In the genomic region with DNA sequence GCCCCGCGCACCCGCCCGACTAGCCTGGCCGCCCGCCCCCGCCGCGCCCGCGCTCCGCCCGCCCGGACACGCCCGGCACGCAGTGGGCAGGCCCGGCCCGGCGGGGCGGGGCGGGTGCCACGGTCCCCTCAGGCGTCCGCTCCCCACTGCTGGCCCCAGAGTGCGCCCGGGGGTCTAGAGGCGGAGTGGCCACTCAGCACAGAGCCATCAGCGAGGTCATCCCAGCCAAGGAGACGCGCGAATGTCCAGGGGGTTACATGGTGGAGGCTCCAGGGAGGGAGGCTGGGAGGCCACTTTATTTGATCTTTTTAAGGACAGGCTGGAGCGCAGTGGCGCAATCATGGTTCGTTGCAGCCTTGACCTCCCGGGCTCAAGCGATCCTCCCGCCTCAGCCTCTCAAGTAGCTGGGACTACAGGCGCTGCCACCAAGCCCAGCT, we compare ENCODE assay signal across 1 cellular context.
TF ChIP-seq lines count a peak whose summit lies in the region.

No MANE protein-coding gene starts in this region.

TF ChIP-seq in IMR-90, 13 proteins besides CTCF, POLR2A, EP300 and RAD21:
- TF ChIP-seq USF2 (IDR thresholded peaks at IDR 0.05; ENCODE audit: low read depth, low read length), result no peak
- no peak for TF ChIP-seq SMC3 (IDR thresholded peaks at IDR 0.05; ENCODE audit: low read depth, low read length)
- TF ChIP-seq CHD1 (IDR thresholded peaks at IDR 0.05; ENCODE audit: low read depth, low read length), result no peak
- TF ChIP-seq RCOR1 (IDR thresholded peaks at IDR 0.05; ENCODE audit: insufficient replicate concordance, low read length), result no peak
- TF ChIP-seq MXI1 (IDR thresholded peaks at IDR 0.05; ENCODE audit: borderline replicate concordance, low read depth, low read length), result no peak
- TF ChIP-seq RFX5 (IDR thresholded peaks at IDR 0.05; ENCODE audit: low read depth, low read length), result no peak
- TF ChIP-seq NFE2L2 (IDR thresholded peaks at IDR 0.05; ENCODE audit: low read depth, low read length), result no peak
- TF ChIP-seq MAZ (IDR thresholded peaks at IDR 0.05; ENCODE audit: borderline replicate concordance, low read depth, low read length), result no peak
- TF ChIP-seq, protein P1, sequence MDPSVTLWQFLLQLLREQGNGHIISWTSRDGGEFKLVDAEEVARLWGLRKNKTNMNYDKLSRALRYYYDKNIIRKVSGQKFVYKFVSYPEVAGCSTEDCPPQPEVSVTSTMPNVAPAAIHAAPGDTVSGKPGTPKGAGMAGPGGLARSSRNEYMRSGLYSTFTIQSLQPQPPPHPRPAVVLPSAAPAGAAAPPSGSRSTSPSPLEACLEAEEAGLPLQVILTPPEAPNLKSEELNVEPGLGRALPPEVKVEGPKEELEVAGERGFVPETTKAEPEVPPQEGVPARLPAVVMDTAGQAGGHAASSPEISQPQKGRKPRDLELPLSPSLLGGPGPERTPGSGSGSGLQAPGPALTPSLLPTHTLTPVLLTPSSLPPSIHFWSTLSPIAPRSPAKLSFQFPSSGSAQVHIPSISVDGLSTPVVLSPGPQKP (IDR thresholded peaks at IDR 0.05; ENCODE audit: borderline replicate concordance, low read depth, low read length), result no peak
- TF ChIP-seq CEBPB (IDR thresholded peaks at IDR 0.05; ENCODE audit: low read depth, low read length), result no peak
- no peak for TF ChIP-seq FOS (IDR thresholded peaks at IDR 0.05; ENCODE audit: low read depth, low read length)
- no peak for TF ChIP-seq BHLHE40 (IDR thresholded peaks at IDR 0.05; ENCODE audit: low read depth, low read length)
- no peak for TF ChIP-seq MAFK (IDR thresholded peaks at IDR 0.05; ENCODE audit: low read depth, low read length)
